ENCODE assay signal across 1 cellular context in genomic region chr6:149140910-149141290, GRCh38.
TF ChIP-seq lines count a peak whose summit lies in the region.

No MANE protein-coding gene starts in this region.

TF ChIP-seq in GM12878, 131 proteins besides CTCF, POLR2A, EP300 and RAD21 (continued from another document):
- TF ChIP-seq ZNF687 (IDR thresholded peaks at IDR 0.05) (peak; percentile 54), RUNX3 (IDR thresholded peaks at IDR 0.05; ENCODE audit: low read length) (peak; percentile 73), IRF5 (IDR thresholded peaks at IDR 0.05; ENCODE audit: borderline replicate concordance) (no peak), ZZZ3 (IDR thresholded peaks at IDR 0.05; ENCODE audit: control insufficient read depth, insufficient read length, low read depth) (no peak), SMC3 (IDR thresholded peaks at IDR 0.05; ENCODE audit: borderline replicate concordance, low read length) (no peak), ZNF207 (IDR thresholded peaks at IDR 0.05; ENCODE audit: borderline replicate concordance) (no peak), GABPA (IDR thresholded peaks at IDR 0.05; ENCODE audit: low read depth) (0 out of 2 replicates have a peak, but pooled peaks have one; percentile 29), CUX1 (IDR thresholded peaks at IDR 0.05; ENCODE audit: insufficient replicate concordance, low read depth, low read length) (peak; percentile 45), MEF2A (IDR thresholded peaks at IDR 0.05; ENCODE audit: insufficient read depth, low read depth, low read length) (0 out of 2 replicates have a peak, but pooled peaks have one; percentile 58), ATF7 (IDR thresholded peaks at IDR 0.05; ENCODE audit: low read depth) (peak; percentile 51; the same call in 1 of the 2 replicates), FOXM1 (IDR thresholded peaks at IDR 0.05; ENCODE audit: low read depth, low read length) (peak; percentile 95; the same call in 1 of the 2 replicates), PML (IDR thresholded peaks at IDR 0.05; ENCODE audit: low read length) (peak; percentile 60), EED (IDR thresholded peaks at IDR 0.05; ENCODE audit: low read depth) (peak; percentile 1; the same call in 1 of the 2 replicates), SMARCA5 (IDR thresholded peaks at IDR 0.05) (0 out of 2 replicates have a peak, but pooled peaks have one; percentile 3), MEF2B (IDR thresholded peaks at IDR 0.05; ENCODE audit: partially characterized antibody, poor library complexity, severe bottlenecking) (peak; percentile 10), JUNB (IDR thresholded peaks at IDR 0.05) (peak; percentile 66; the same call in 1 of the 2 replicates), LARP7 (IDR thresholded peaks at IDR 0.05) (no peak), BCLAF1 (IDR thresholded peaks at IDR 0.05) (no peak), MTA3 (IDR thresholded peaks at IDR 0.05; ENCODE audit: borderline replicate concordance, low read length) (0 out of 2 replicates have a peak, but pooled peaks have one; percentile 46), NFIC (IDR thresholded peaks at IDR 0.05; ENCODE audit: low read depth, low read length) (peak; percentile 93), SKIL (IDR thresholded peaks at IDR 0.05; ENCODE audit: low read depth, poor library complexity, severe bottlenecking) (peak; percentile 70), RELB (IDR thresholded peaks at IDR 0.05; ENCODE audit: low read depth) (peak; percentile 74), NBN (IDR thresholded peaks at IDR 0.05) (peak; percentile 19; the same call in 1 of the 2 replicates), ATF2 (IDR thresholded peaks at IDR 0.05; ENCODE audit: low read length) (peak; percentile 77), CEBPB (IDR thresholded peaks at IDR 0.05; ENCODE audit: borderline replicate concordance in 1 of 2, low read depth in 2 of 2, low read length in 2 of 2) (peak in 1 of 2 experiments; percentile 78; a peak in 1 of 4 replicates), WRNIP1 (IDR thresholded peaks at IDR 0.05; ENCODE audit: borderline replicate concordance, low read depth, low read length) (no peak), RCOR1 (conservative IDR thresholded peaks at IDR 0.05; ENCODE audit: low read depth, low read length) (no peak), CBX5 (IDR thresholded peaks at IDR 0.05; ENCODE audit: low read depth) (0 out of 2 replicates have a peak, but pooled peaks have one; percentile 59), PAX8 (IDR thresholded peaks at IDR 0.05) (0 out of 2 replicates have a peak, but pooled peaks have one; percentile 10)
TF ChIP-seq in GM12878: peak in this region for 26.
